In genomic region chr17:72205357-72205756, GRCh38 we compare ENCODE assay signal across 1 cellular context.
TF ChIP-seq lines count a peak whose summit lies in the region.

No MANE protein-coding gene starts in this region.

TF ChIP-seq in GM23338, 12 proteins besides CTCF, POLR2A, EP300 and RAD21 (continued from another document):
- no peak for TF ChIP-seq REST (IDR thresholded peaks at IDR 0.05; ENCODE audit: unreplicated experiment)
- no peak for TF ChIP-seq ZNF331 (CRISPR knock-in tag; IDR thresholded peaks at IDR 0.05; ENCODE audit: low read depth)
- no peak for TF ChIP-seq ZNF114 (CRISPR knock-in tag; IDR thresholded peaks at IDR 0.05)
- TF ChIP-seq EZH2phosphoT487 (IDR thresholded peaks at IDR 0.05; ENCODE audit: unreplicated experiment), result no peak
- TF ChIP-seq EZH2 (IDR thresholded peaks at IDR 0.05; ENCODE audit: low read depth, unreplicated experiment), result no peak
- no peak for TF ChIP-seq CREB1 (CRISPR knock-in tag; IDR thresholded peaks at IDR 0.05; ENCODE audit: low read depth)
- TF ChIP-seq JUNB (IDR thresholded peaks at IDR 0.05; ENCODE audit: unreplicated experiment), result no peak
- no peak for TF ChIP-seq ZNF462 (CRISPR knock-in tag; IDR thresholded peaks at IDR 0.05)
- no peak for TF ChIP-seq POLR2AphosphoS5 (IDR thresholded peaks at IDR 0.05; ENCODE audit: low read depth)
- TF ChIP-seq NANOG (IDR thresholded peaks at IDR 0.05; ENCODE audit: borderline replicate concordance), result no peak
